ENCODE assay signal across 8 cellular contexts in genomic region chr2:155310589-155310988, GRCh38.
DNase-seq lines count a peak whose midpoint lies in the region; ATAC-seq, FAIRE-seq and TF ChIP-seq lines count a peak whose summit lies in the region.

No MANE protein-coding gene starts in this region.

- TF ChIP-seq POLR2A in GM12878 (IDR thresholded peaks at IDR 0.05; ENCODE audit: low read depth, low read length) = no peak

- SMC1A ChIA-PET in GM12878 (lab: Charles Lee; ENCODE audit: uncharacterized antibody, unreplicated experiment) = interaction anchor here (0.6 to 2.5 kb wide), 8 partner anchors 8 to 912 kb away, joined by 3 to 8 read pairs (median 3); no protein-coding TSS in a partner anchor

- H3K27ac ChIP-seq in GM12878 (ENCODE audit: control insufficient read depth, insufficient read depth) (no peak overlapping the region), lower lobe of right lung (no peak overlapping the region)

- no peak overlapping the region for H3K9ac ChIP-seq in GM12878 (ENCODE audit: control insufficient read depth, insufficient read depth, low read length)

- H2AFZ ChIP-seq in GM12878 (ENCODE audit: control insufficient read depth, low read depth, low read length) = no peak overlapping the region

- H3K4me1 ChIP-seq in GM12878 (ENCODE audit: control insufficient read depth, insufficient read depth, low read length) (no peaks in the 10 kb centered on the region), lower lobe of right lung (no peaks in the 10 kb centered on the region)

- H3K27me3 ChIP-seq in GM12878 (replicated peaks in 1 of 2; ENCODE audit: control insufficient read depth in 2 of 2, insufficient read depth in 2 of 2, low read length in 1 of 2) (no peaks in the 10 kb centered on the region), lower lobe of right lung (ENCODE audit: low read depth) (no peaks in the 10 kb centered on the region)

- peak; percentile 52 for FAIRE-seq in GM12878 (lab: Jason Lieb, UNC)

- in situ Hi-C loops in GM12878 (cut with MboI) = no loop called here

- TF ChIP-seq CTCF in GM12878 (IDR thresholded peaks at IDR 0.05 in 2 of 3, conservative IDR thresholded peaks at IDR 0.05 in 1 of 3; ENCODE audit: control insufficient read depth in 2 of 3, extremely low read depth in 1 of 3, insufficient read depth in 1 of 3, low read depth in 3 of 3, low read length in 3 of 3) (peak; percentile 26 to 62 (median 48); a peak in 5 of 6 replicates), lower lobe of right lung (IDR thresholded peaks at IDR 0.05) (peak; percentile 54)

- CTCF ChIA-PET in GM12878 (lab: Yijun Ruan, JAX) = interaction anchor here (0.6 to 2.4 kb wide), 17 partner anchors 8 to 912 kb away, joined by 3 to 12 read pairs (median 4); no protein-coding TSS in a partner anchor

- H3K36me3 ChIP-seq in GM12878 (ENCODE audit: control insufficient read depth in 2 of 2, insufficient read depth in 2 of 2, low read length in 1 of 2) (no peaks in the 10 kb centered on the region), lower lobe of right lung (no peaks in the 10 kb centered on the region)

- peak; percentile 67 for ATAC-seq in GM12878
- ATAC-seq in lower lobe of right lung = peak in 1 of 2 donors; percentile 33

- no peaks in the 10 kb centered on the region for H3K79me2 ChIP-seq in GM12878 (ENCODE audit: control insufficient read depth, insufficient read depth, low read length)

- WGBS in GM12878 (ENCODE audit: insufficient coverage, insufficient replicate concordance, low lambda C conversion rate, missing lambda C conversion rate) = 2% methylated on average over 3 of the region's 3 CpGs

- DNase-seq in DMS53 treated with DMSO at 0.1 percent for 48 hours (lab: John Stamatoyannopoulos, UW; ENCODE audit: unreplicated experiment) (peak; percentile 48), H4 (ENCODE audit: low spot score) (peak; percentile 23), NCI-H1930 (lab: John Stamatoyannopoulos, UW) (peak; percentile 9 to 14), GM12878 (ENCODE audit: low read depth, low spot score) (no peak), lower lobe of right lung (no peak), occipital lobe (lab: John Stamatoyannopoulos, UW) (no peak)
- DNase-seq in activated T-cell treated with anti-CD3 and anti-CD28 coated beads, Interleukin-2, amount 50 U/mL, for 48 hours = no peak
- DNase-seq in stimulated activated CD4-positive, alpha-beta T cell treated with anti-CD3 and anti-CD28 coated beads, Interleukin-2, amount 100 ng/mL, for 24 hours = no peak

- TF ChIP-seq RAD21 in GM12878 (IDR thresholded peaks at IDR 0.05; ENCODE audit: insufficient read depth, low read depth, low read length) = peak; percentile 83

- POLR2A ChIA-PET in GM12878 (lab: Charles Lee) = no interaction called here

- BruUV-seq in GM12878 (replicated peaks; lab: Mats Ljungman, UMichigan) = no TSS peak

- no peaks in the 10 kb centered on the region for H4K20me1 ChIP-seq in GM12878 (ENCODE audit: control insufficient read depth, insufficient read depth)

- H3K9me3 ChIP-seq in GM12878 (replicated peaks; ENCODE audit: control insufficient read depth, insufficient read depth, low read length) = no peaks in the 10 kb centered on the region
- H3K9me3 ChIP-seq in lower lobe of right lung = no peaks in the 10 kb centered on the region

- no peak overlapping the region for H3K4me2 ChIP-seq in GM12878 (ENCODE audit: control insufficient read depth, insufficient read depth)

- TF ChIP-seq EP300 in GM12878 (IDR thresholded peaks at IDR 0.05; ENCODE audit: borderline replicate concordance in 1 of 2, control insufficient read depth in 1 of 2, low read depth in 2 of 2, low read length in 2 of 2) = no peak

- intact Hi-C loops in GM12878 (cut with micrococcal nuclease; ENCODE audit: unreplicated experiment) = loop anchor here (1.0 to 2.0 kb wide), 3 partner anchors 686 to 908 kb away; no protein-coding TSS in a partner anchor
- intact Hi-C loops in lower lobe of right lung (cut with DNase I) = no loop called here

- H3K4me3 ChIP-seq in GM12878 (no peak overlapping the region), lower lobe of right lung (no peak overlapping the region)

- RAD21 ChIA-PET in GM12878 (lab: Charles Lee; ENCODE audit: unreplicated experiment) = interaction anchor here (1.0 to 1.5 kb wide), 6 partner anchors 11 to 872 kb away, joined by 3 to 8 read pairs (median 4); no protein-coding TSS in a partner anchor

TF ChIP-seq in GM12878, 131 proteins besides CTCF, POLR2A, EP300 and RAD21:
- no peak for TF ChIP-seq IKZF2 (IDR thresholded peaks at IDR 0.05)
- peak; percentile 50; the same call in 1 of the 2 replicates for TF ChIP-seq SMC3 (IDR thresholded peaks at IDR 0.05; ENCODE audit: borderline replicate concordance, low read length)

Comparison
In these comparisons a context has a peak if more than half of its experiments do, and no peak if none do; other contexts are left out.
1. DNase-seq: peak in DMS53 treated with DMSO at 0.1 percent for 48 hours (single experiment), H4 (single experiment) and NCI-H1930 (2 of 2); none in GM12878 (single experiment), lower lobe of right lung (single experiment), activated T-cell treated with anti-CD3 and anti-CD28 coated beads, Interleukin-2, amount 50 U/mL, for 48 hours (0 of 2), occipital lobe (single experiment) and stimulated activated CD4-positive, alpha-beta T cell treated with anti-CD3 and anti-CD28 coated beads, Interleukin-2, amount 100 ng/mL, for 24 hours (0 of 2).